Comparison of ENCODE assay signal across 37 cellular contexts in the genomic region with DNA sequence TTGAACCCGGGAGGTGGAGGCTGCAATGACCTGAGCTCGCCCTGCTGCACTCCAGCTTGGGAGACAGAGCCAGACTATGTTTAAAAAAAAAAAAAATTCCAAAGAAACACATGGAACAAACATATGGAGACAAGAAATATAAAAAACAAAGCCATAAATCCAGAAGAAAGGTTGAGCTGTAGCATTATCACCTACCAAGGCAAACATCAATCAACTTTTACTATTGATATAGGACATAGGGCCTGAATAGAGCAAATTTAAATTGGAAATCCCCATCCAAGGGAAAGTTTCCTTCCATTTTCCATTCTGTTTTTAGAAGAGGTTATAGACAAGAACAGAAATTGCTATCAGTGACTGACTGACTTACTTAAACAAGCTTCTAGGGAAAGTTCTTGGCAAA.
"Had no signal": no experiment of that assay in that cellular context is flagged by ENCODE, and none has a peak within 500 bp of the region (broad histone marks: within the 10 kb centered on the region; RNA-seq: fewer than 3 reads in every experiment).

No MANE protein-coding gene starts in this region.

- DNase-seq: activated B cell treated with CpG ODN at 0.5 μM for 24 hours; activated CD4-positive, alpha-beta memory T cell treated with anti-CD3 and anti-CD28 coated beads for 36 hours; activated CD4-positive, alpha-beta T cell treated with anti-CD3 and anti-CD28 coated beads for 4 hours; activated CD4-positive, alpha-beta T cell treated with anti-CD3 and anti-CD28 coated beads, Interleukin-2, amount 10 ng/mL, durations not matched to agents 24 days and 14 days; activated CD4-positive, alpha-beta T cell treated with anti-CD3 and anti-CD28 coated beads, Interleukin-2, amount 50 U/mL, for 1 hour; activated CD4-positive, alpha-beta T cell treated with anti-CD3 and anti-CD28 coated beads, Interleukin-2, amount 50 U/mL, for 4 hours; activated CD4-positive, CD25-positive, alpha-beta regulatory T cell treated with anti-CD3 and anti-CD28 coated beads, Interleukin-2, amount 50 U/mL, for 72 hours; activated CD8-positive, alpha-beta memory T cell treated with anti-CD3 and anti-CD28 coated beads, Interleukin-2, amount 50 U/mL, for 4 hours; activated CD8-positive, alpha-beta T cell treated with anti-CD3 and anti-CD28 coated beads for 36 hours; activated effector memory CD4-positive, alpha-beta T cell treated with anti-CD3 and anti-CD28 coated beads, Interleukin-2, amount 50 U/mL, for 16 hours; activated gamma-delta T cell treated with Interleukin-2 at 50 U/mL for 16 hours; activated naive CD4-positive, alpha-beta T cell; activated naive CD4-positive, alpha-beta T cell treated with anti-CD3 and anti-CD28 coated beads for 36 hours; activated naive CD4-positive, alpha-beta T cell treated with anti-CD3 and anti-CD28 coated beads, Interleukin-2, amount 50 U/mL, for 16 hours; activated naive CD8-positive, alpha-beta T cell treated with anti-CD3 and anti-CD28 coated beads for 36 hours; activated T-cell treated with anti-CD3 and anti-CD28 coated beads for 4 hours; activated T-cell treated with anti-CD3 and anti-CD28 coated beads, Interleukin-2, amount 50 U/mL, for 1 hour; activated T-cell treated with anti-CD3 and anti-CD28 coated beads, Interleukin-2, amount 50 U/mL, for 4 hours; activated T-cell treated with anti-CD3 and anti-CD28 coated beads, Interleukin-2, amount 50 U/mL, for 72 hours; adrenal gland; amniotic stem cell; aorta; body of pancreas; brain microvascular endothelial cell; caudate nucleus; cerebellar nuclear complex; T-helper 1 cell; T-helper 2 cell; T-helper 9 cell had no signal

- H3K4me3 ChIP-seq: adrenal gland, body of pancreas, breast epithelium had no signal

- H3K9me3 Mint-ChIP-seq: activated B cell treated with CpG ODN at 0.5 μM for 24 hours; activated CD4-positive, alpha-beta memory T cell treated with anti-CD3 and anti-CD28 coated beads for 36 hours; activated CD4-positive, alpha-beta T cell treated with anti-CD3 and anti-CD28 coated beads, Interleukin-2, amount 10 ng/mL, durations not matched to agents 24 days and 14 days; activated CD8-positive, alpha-beta T cell treated with anti-CD3 and anti-CD28 coated beads for 36 hours; activated naive CD4-positive, alpha-beta T cell treated with anti-CD3 and anti-CD28 coated beads for 36 hours; activated naive CD4-positive, alpha-beta T cell treated with anti-CD3 and anti-CD28 coated beads, Interleukin-2, amount 50 U/mL, for 72 hours; activated naive CD8-positive, alpha-beta T cell treated with anti-CD3 and anti-CD28 coated beads for 36 hours; activated T-cell treated with anti-CD3 and anti-CD28 coated beads, Interleukin-2, amount 50 U/mL, for 4 hours; activated T-cell treated with anti-CD3 and anti-CD28 coated beads, Interleukin-2, amount 50 U/mL, for 72 hours; activated T-helper 1 cell treated with anti-CD3 and anti-CD28 coated beads, Interleukin-12 subunit alpha, Interleukin-12 subunit beta, Interleukin-2, Interleukin-4 antibody, amounts not matched to agents 30 ng/mL and 10 ng/mL and 1 ng/mL, durations not matched to agents 14 hours and 24 hours and 36 hours; activated T-helper 17 cell treated with anti-CD3 and anti-CD28 coated beads, Interleukin-2, amount 50 U/mL, for 72 hours; central memory CD8-positive, alpha-beta T cell; T-helper 1 cell treated with Interleukin-12 subunit alpha and Interleukin-12 subunit beta and Interleukin-4 antibody, amounts not matched to agents 30 μg/mL and 1 μg/mL, for 36 hours; T-helper 2 cell treated with Interferon-gamma antibody and Interleukin-4, amounts not matched to agents 5 μg/mL and 100 μg/mL, for 36 hours had no signal

- H3K36me3 Mint-ChIP-seq: activated CD4-positive, alpha-beta memory T cell treated with anti-CD3 and anti-CD28 coated beads for 36 hours had no signal

- H3K27ac ChIP-seq: adrenal gland, body of pancreas, brain microvascular endothelial cell, breast epithelium, VCaP had no signal

- ATAC-seq: activated CD8-positive, alpha-beta T cell treated with anti-CD3 and anti-CD28 coated beads for 36 hours; activated naive CD4-positive, alpha-beta T cell treated with anti-CD3 and anti-CD28 coated beads, Interleukin-2, amount 50 U/mL, for 72 hours; activated T-cell treated with anti-CD3 and anti-CD28 coated beads, Interleukin-2, amount 50 U/mL, for 4 hours; activated T-cell treated with anti-CD3 and anti-CD28 coated beads, Interleukin-2, amount 50 U/mL, for 72 hours; activated T-helper 17 cell treated with anti-CD3 and anti-CD28 coated beads, Interleukin-2, amount 50 U/mL, for 72 hours; body of pancreas had no signal

- H3K9me3 ChIP-seq: adrenal gland, body of pancreas, breast epithelium had no signal

- H3K36me3 ChIP-seq: adrenal gland, brain microvascular endothelial cell, breast epithelium had no signal

- H3K27me3 ChIP-seq: adrenal gland, body of pancreas, brain microvascular endothelial cell, breast epithelium had no signal

- H3K4me3 Mint-ChIP-seq: activated B cell treated with CpG ODN at 0.5 μM for 24 hours; activated CD4-positive, alpha-beta memory T cell treated with anti-CD3 and anti-CD28 coated beads for 36 hours; activated CD4-positive, alpha-beta T cell treated with anti-CD3 and anti-CD28 coated beads, Interleukin-2, amount 10 ng/mL, durations not matched to agents 24 days and 14 days; activated CD8-positive, alpha-beta T cell treated with anti-CD3 and anti-CD28 coated beads for 36 hours; activated naive CD4-positive, alpha-beta T cell treated with anti-CD3 and anti-CD28 coated beads for 36 hours; activated naive CD8-positive, alpha-beta T cell treated with anti-CD3 and anti-CD28 coated beads for 36 hours; activated T-cell treated with anti-CD3 and anti-CD28 coated beads, Interleukin-2, amount 50 U/mL, for 4 hours; activated T-cell treated with anti-CD3 and anti-CD28 coated beads, Interleukin-2, amount 50 U/mL, for 72 hours; activated T-helper 1 cell treated with anti-CD3 and anti-CD28 coated beads, Interleukin-12 subunit alpha, Interleukin-12 subunit beta, Interleukin-2, Interleukin-4 antibody, amounts not matched to agents 30 ng/mL and 10 ng/mL and 1 ng/mL, durations not matched to agents 14 hours and 24 hours and 36 hours; activated T-helper 17 cell treated with anti-CD3 and anti-CD28 coated beads, Interleukin-2, amount 50 U/mL, for 72 hours; central memory CD8-positive, alpha-beta T cell; T-helper 1 cell treated with Interleukin-12 subunit alpha and Interleukin-12 subunit beta and Interleukin-4 antibody, amounts not matched to agents 30 μg/mL and 1 μg/mL, for 36 hours; T-helper 2 cell treated with Interferon-gamma antibody and Interleukin-4, amounts not matched to agents 5 μg/mL and 100 μg/mL, for 36 hours had no signal

- H3K4me1 ChIP-seq: breast epithelium had no signal

- H3K27me3 Mint-ChIP-seq: activated B cell treated with CpG ODN at 0.5 μM for 24 hours; activated CD4-positive, alpha-beta memory T cell treated with anti-CD3 and anti-CD28 coated beads for 36 hours; activated CD4-positive, alpha-beta T cell treated with anti-CD3 and anti-CD28 coated beads, Interleukin-2, amount 10 ng/mL, durations not matched to agents 24 days and 14 days; activated CD8-positive, alpha-beta T cell treated with anti-CD3 and anti-CD28 coated beads for 36 hours; activated naive CD8-positive, alpha-beta T cell treated with anti-CD3 and anti-CD28 coated beads for 36 hours; activated T-helper 17 cell treated with anti-CD3 and anti-CD28 coated beads, Interleukin-2, amount 50 U/mL, for 72 hours; central memory CD8-positive, alpha-beta T cell had no signal

- H3K27ac Mint-ChIP-seq: activated B cell treated with CpG ODN at 0.5 μM for 24 hours; activated CD4-positive, alpha-beta memory T cell treated with anti-CD3 and anti-CD28 coated beads for 36 hours; activated CD4-positive, alpha-beta T cell treated with anti-CD3 and anti-CD28 coated beads, Interleukin-2, amount 10 ng/mL, durations not matched to agents 24 days and 14 days; activated CD8-positive, alpha-beta T cell treated with anti-CD3 and anti-CD28 coated beads for 36 hours; activated naive CD4-positive, alpha-beta T cell treated with anti-CD3 and anti-CD28 coated beads for 36 hours; activated naive CD4-positive, alpha-beta T cell treated with anti-CD3 and anti-CD28 coated beads, Interleukin-2, amount 50 U/mL, for 72 hours; activated naive CD8-positive, alpha-beta T cell treated with anti-CD3 and anti-CD28 coated beads for 36 hours; activated T-cell treated with anti-CD3 and anti-CD28 coated beads, Interleukin-2, amount 50 U/mL, for 72 hours; activated T-helper 1 cell treated with anti-CD3 and anti-CD28 coated beads, Interleukin-12 subunit alpha, Interleukin-12 subunit beta, Interleukin-2, Interleukin-4 antibody, amounts not matched to agents 30 ng/mL and 10 ng/mL and 1 ng/mL, durations not matched to agents 14 hours and 24 hours and 36 hours; activated T-helper 17 cell treated with anti-CD3 and anti-CD28 coated beads, Interleukin-2, amount 50 U/mL, for 72 hours; T-helper 1 cell treated with Interleukin-12 subunit alpha and Interleukin-12 subunit beta and Interleukin-4 antibody, amounts not matched to agents 30 μg/mL and 1 μg/mL, for 36 hours; T-helper 2 cell treated with Interferon-gamma antibody and Interleukin-4, amounts not matched to agents 5 μg/mL and 100 μg/mL, for 36 hours had no signal
